2 cellular contexts compared by ENCODE assay signal in genomic region chr6:7060769-7061516, GRCh38.
TF ChIP-seq lines count a peak whose summit lies in the region.

No MANE protein-coding gene starts in this region.

TF ChIP-seq in K562, 482 proteins besides CTCF, POLR2A, EP300 and RAD21 (continued from another document):
- no peak for TF ChIP-seq HOMEZ (CRISPR knock-in tag; IDR thresholded peaks at IDR 0.05)
- no peak for TF ChIP-seq GTF2F1 (IDR thresholded peaks at IDR 0.05; ENCODE audit: low read depth, low read length)
- no peak for TF ChIP-seq RBFOX2 (IDR thresholded peaks at IDR 0.05; ENCODE audit: low read depth, low read length)
- TF ChIP-seq TAL1 (IDR thresholded peaks at IDR 0.05): no peak
- no peak for TF ChIP-seq SMAD2 (IDR thresholded peaks at IDR 0.05; ENCODE audit: low read depth, low read length)
- TF ChIP-seq POLR3G (IDR thresholded peaks at IDR 0.05; ENCODE audit: extremely low read depth, insufficient read length, insufficient replicate concordance): no peak
- no peak for TF ChIP-seq ZNF134 (CRISPR knock-in tag; conservative IDR thresholded peaks at IDR 0.05)
- no peak for TF ChIP-seq IRF1 (CRISPR knock-in tag; IDR thresholded peaks at IDR 0.05; ENCODE audit: borderline replicate concordance)
- no peak for TF ChIP-seq ARID1B (IDR thresholded peaks at IDR 0.05)
- TF ChIP-seq ARID4B (CRISPR knock-in tag; IDR thresholded peaks at IDR 0.05): no peak
- peak; percentile 23; the same call in 1 of the 2 replicates for TF ChIP-seq ZFX (CRISPR knock-in tag; IDR thresholded peaks at IDR 0.05)
- no peak for TF ChIP-seq NFXL1 (CRISPR knock-in tag; IDR thresholded peaks at IDR 0.05)

TF ChIP-seq in WTC11, 78 proteins besides CTCF, POLR2A, EP300 and RAD21 (continued from another document):
- TF ChIP-seq MLX (CRISPR knock-in tag; IDR thresholded peaks at IDR 0.05): no peak
- TF ChIP-seq TCF7 (CRISPR knock-in tag; IDR thresholded peaks at IDR 0.05; ENCODE audit: low read depth): no peak
- TF ChIP-seq SP1 (CRISPR knock-in tag; conservative IDR thresholded peaks at IDR 0.05): no peak
- no peak for TF ChIP-seq JAZF1 (CRISPR knock-in tag; IDR thresholded peaks at IDR 0.05)
- no peak for TF ChIP-seq ZBTB43 (CRISPR knock-in tag; IDR thresholded peaks at IDR 0.05)
- no peak for TF ChIP-seq SMAD3 (CRISPR knock-in tag; IDR thresholded peaks at IDR 0.05; ENCODE audit: borderline replicate concordance)
- TF ChIP-seq OVOL2 (CRISPR knock-in tag; IDR thresholded peaks at IDR 0.05; ENCODE audit: borderline replicate concordance): no peak
- TF ChIP-seq ZNF232 (CRISPR knock-in tag; IDR thresholded peaks at IDR 0.05): no peak
TF ChIP-seq in WTC11: peak in this region for 0.
